Comparison of ENCODE assay signal across 8 cellular contexts in genomic region chr16:3131755-3132377, GRCh38. TPM values are rescaled to one million over a fixed set of nuclear protein-coding genes. Genes with fewer than 3 reads are reported as not detected.
A peak's percentile ranks its signal among the peaks of the same experiment; 100 is the strongest.
DNase-seq lines count a peak whose midpoint lies in the region; TF ChIP-seq lines count a peak whose summit lies in the region.

No MANE protein-coding gene starts in this region.

- no peaks in the 10 kb centered on the region for H3K9me2 ChIP-seq in hepatocyte (replicated peaks; ENCODE audit: insufficient read depth)

- H3K9me3 Mint-ChIP-seq in activated T-cell treated with anti-CD3 and anti-CD28 coated beads, Interleukin-2, amount 50 U/mL, for 24 hours = no peaks in the 10 kb centered on the region

- H3K27ac Mint-ChIP-seq in activated T-cell treated with anti-CD3 and anti-CD28 coated beads, Interleukin-2, amount 50 U/mL, for 24 hours = peak overlapping the region; percentile 79

- peaks cover 46% of the 10 kb centered on the region for H3K79me2 ChIP-seq in hepatocyte

- 73% methylated on average over 12 of the region's 12 CpGs for WGBS in hepatocyte (ENCODE audit: low lambda C conversion rate, missing lambda C conversion rate)
- 61 to 79% methylated on average over 12 of the region's 12 CpGs for WGBS in testis, 2 donors

- H3K4me2 ChIP-seq in hepatocyte = no peak overlapping the region

- H3K36me3 ChIP-seq in hepatocyte (replicated peaks; ENCODE audit: insufficient read depth, low read depth) (no peaks in the 10 kb centered on the region), testis (ENCODE audit: low read depth, missing control alignments) (no peaks in the 10 kb centered on the region)

- H3K27ac ChIP-seq in hepatocyte = no peak overlapping the region
- H3K27ac ChIP-seq in testis = no peak overlapping the region

- no peaks in the 10 kb centered on the region for H4K20me1 ChIP-seq in hepatocyte (ENCODE audit: insufficient read depth, poor library complexity, severe bottlenecking)

- peaks cover 58% of the 10 kb centered on the region for H3K36me3 Mint-ChIP-seq in activated T-cell treated with anti-CD3 and anti-CD28 coated beads, Interleukin-2, amount 50 U/mL, for 24 hours (ENCODE audit: low read depth)

- no peak for TF ChIP-seq POLR2A in testis (IDR thresholded peaks at IDR 0.05)

- H3K27me3 Mint-ChIP-seq in activated T-cell treated with anti-CD3 and anti-CD28 coated beads, Interleukin-2, amount 50 U/mL, for 24 hours = no peaks in the 10 kb centered on the region

- no peak overlapping the region for H2AFZ ChIP-seq in hepatocyte

- H3K27me3 ChIP-seq in hepatocyte (no peaks in the 10 kb centered on the region), testis (no peaks in the 10 kb centered on the region)

- H3K9me3 ChIP-seq in hepatocyte (ENCODE audit: low read depth) (no peaks in the 10 kb centered on the region), testis (no peaks in the 10 kb centered on the region)

- intact Hi-C loops in testis (cut with DNase I; ENCODE audit: low total_unique reads) = no loop called here

- H3K4me3 Mint-ChIP-seq in activated T-cell treated with anti-CD3 and anti-CD28 coated beads, Interleukin-2, amount 50 U/mL, for 24 hours = no peak overlapping the region

- H3K4me1 ChIP-seq in hepatocyte (ENCODE audit: insufficient read depth) (peaks cover 18% of the 10 kb centered on the region), testis (peaks cover 18% of the 10 kb centered on the region)

- peak; percentile 18 to 19 for DNase-seq in NOMO-1 (lab: John Stamatoyannopoulos, UW; ENCODE audit: unreplicated experiment in 2 of 2)
- no peak for DNase-seq in NOMO-1 treated with dmso at 0.1 percent for 144 hours (lab: John Stamatoyannopoulos, UW; ENCODE audit: unreplicated experiment)
- peak; percentile 65 for DNase-seq in NCI-H69 (lab: John Stamatoyannopoulos, UW)
- DNase-seq in activated T-cell treated with anti-CD3 and anti-CD28 coated beads, Interleukin-2, amount 50 U/mL, for 24 hours = peak; percentile 63
- DNase-seq in hepatocyte (ENCODE audit: low spot score) = peak; percentile 76
- peak; percentile 55 for DNase-seq in testis
- DNase-seq in GM19240 (ENCODE audit: insufficient read length, low spot score) = no peak
- DNase-seq in NCI-H128 (lab: John Stamatoyannopoulos, UW; ENCODE audit: unreplicated experiment) = no peak

- TF ChIP-seq CTCF in hepatocyte (IDR thresholded peaks at IDR 0.05; ENCODE audit: poor library complexity) (peak; percentile 50), testis (IDR thresholded peaks at IDR 0.05) (peak in 2 of 3 experiments; percentile 30 to 36)

- H3K4me3 ChIP-seq in hepatocyte (no peak overlapping the region), testis (no peak overlapping the region)

- H3K4me1 Mint-ChIP-seq in activated T-cell treated with anti-CD3 and anti-CD28 coated beads, Interleukin-2, amount 50 U/mL, for 24 hours (ENCODE audit: low read depth) = peaks cover 49% of the 10 kb centered on the region

RNA-seq across cellular contexts. Expression of gene ZNF213, which starts 3.0 kb away (rescaled TPM):
- 3.4 and 3.8 TPM in 2 replicates for total RNA-seq in hepatocyte
- polyA plus RNA-seq in hepatocyte = 4.0 and 6.0 TPM in 2 replicates
- 10 to 100 TPM; 43.1 to 57.3 TPM for total RNA-seq in testis
- polyA plus RNA-seq in testis (ENCODE audit: insufficient read depth, low read depth, low replicate concordance) = 46.8 TPM

RNA-seq across cellular contexts. Expression of gene ZNF205, which starts 19.5 kb away (rescaled TPM):
- total RNA-seq in hepatocyte (10.0 and 12.3 TPM in 2 replicates), testis (10 to 100 TPM in 1 of 2 donors, 1 to 10 TPM in 1; 9.8 to 19.4 TPM)
- polyA plus RNA-seq in hepatocyte (12.6 and 13.2 TPM in 2 replicates), testis (ENCODE audit: insufficient read depth, low read depth, low replicate concordance) (5.5 TPM)

RNA-seq across cellular contexts. Expression of gene ZSCAN10, which starts 32.8 kb away (rescaled TPM):
- not detected in 2 replicates for total RNA-seq in hepatocyte
- not detected in 2 replicates for polyA plus RNA-seq in hepatocyte
- under 1 TPM; 0.79 to 0.93 TPM for total RNA-seq in testis
- 0.91 TPM for polyA plus RNA-seq in testis (ENCODE audit: insufficient read depth, low read depth, low replicate concordance)

RNA-seq across cellular contexts. Expression of gene OR1F1, which starts 56.1 kb away (rescaled TPM):
- total RNA-seq in hepatocyte (not detected in 2 replicates), testis (not detected)
- polyA plus RNA-seq in hepatocyte (0.61 TPM in 1 of 2 replicates, not detected in the other), testis (ENCODE audit: insufficient read depth, low read depth, low replicate concordance) (not detected)

Comparison
In these comparisons a context has a peak if more than half of its experiments do, and no peak if none do; other contexts are left out.
1. DNase-seq: peak in NOMO-1 (2 of 2), NCI-H69 (single experiment), activated T-cell treated with anti-CD3 and anti-CD28 coated beads, Interleukin-2, amount 50 U/mL, for 24 hours (single experiment), hepatocyte (single experiment) and testis (single experiment); none in NOMO-1 treated with dmso at 0.1 percent for 144 hours (single experiment), GM19240 (single experiment) and NCI-H128 (single experiment).